ENCODE assay signal across 37 cellular contexts in genomic region chr2:54228945-54229344, GRCh38. TPM values are rescaled to one million over a fixed set of nuclear protein-coding genes. Genes with fewer than 3 reads are reported as not detected.
DNase-seq lines count a peak whose midpoint lies in the region; ATAC-seq, FAIRE-seq and TF ChIP-seq lines count a peak whose summit lies in the region.
"Had no signal": no experiment of that assay in that cellular context is flagged by ENCODE, and none has a peak within 500 bp of the region (broad histone marks: within the 10 kb centered on the region; RNA-seq: fewer than 3 reads in every experiment).

No MANE protein-coding gene starts in this region.

- FAIRE-seq in small intestine (lab: Jason Lieb, UNC): no peak
- FAIRE-seq: H1 had no signal

- intact Hi-C loops in natural killer cell (cut with micrococcal nuclease): no loop called here
- intact Hi-C loops in Right ventricle myocardium superior (cut with DNase I): no loop called here
- intact Hi-C loops in tibial artery (cut with DNase I; ENCODE audit: low total_unique reads): no loop called here
- intact Hi-C loops in upper lobe of right lung (cut with DNase I): no loop called here

- no peak for DNase-seq in natural killer cell treated with Interleukin-12 subunit alpha and Interleukin-12 subunit beta and Interleukin-15 and Interleukin-18, amount 100 ng/mL, for 72 hours (ENCODE audit: low spot score)
- no peak for DNase-seq in natural killer cell
- DNase-seq in Right ventricle myocardium superior: peak; percentile 65
- DNase-seq in omental fat pad (ENCODE audit: low spot score): peak; percentile 35
- peak; percentile 69 to 73 for DNase-seq in tibial artery
- DNase-seq in small intestine: no peak
- DNase-seq in dermis blood vessel endothelial cell: no peak
- DNase-seq in upper lobe of right lung: no peak
- DNase-seq: activated CD4-positive, alpha-beta T cell treated with anti-CD3 and anti-CD28 coated beads, Interleukin-2, amount 50 U/mL, for 4 hours; activated naive CD4-positive, alpha-beta T cell; activated T-cell treated with anti-CD3 and anti-CD28 coated beads, Interleukin-2, amount 50 U/mL, for 72 hours; AML-193; CD4-positive, alpha-beta T cell; cerebellar nuclear complex; EL; esophagus squamous epithelium; HFFc6; left lung; naive thymus-derived CD8-positive, alpha-beta T cell; NCI-H1048; NCI-H1694 treated with DMSO at 0.1 percent for 48 hours; NCI-H2171 treated with DMSO at 0.1 percent for 48 hours; NCI-H510A; stimulated activated CD8-positive, alpha-beta memory T cell treated with anti-CD3 and anti-CD28 coated beads, Interleukin-4, amount 100 ng/mL, for 48 hours had no signal

- no peaks in the 10 kb centered on the region for H3K27me3 Mint-ChIP-seq in natural killer cell treated with Interleukin-12 subunit alpha and Interleukin-12 subunit beta and Interleukin-15 and Interleukin-18, amount 100 ng/mL, for 72 hours
- no peaks in the 10 kb centered on the region for H3K27me3 Mint-ChIP-seq in natural killer cell (ENCODE audit: low read depth in 2 of 2)
- H3K27me3 Mint-ChIP-seq: CD4-positive, alpha-beta T cell; naive thymus-derived CD8-positive, alpha-beta T cell; stimulated activated naive CD8-positive, alpha-beta T cell treated with anti-CD3 and anti-CD28 coated beads, Interleukin-15, Interleukin-2, amounts not matched to agents 100 ng/mL and 50 ng/mL, for 24 hours had no signal

- H3K36me3 ChIP-seq in tibial artery (no peaks in the 10 kb centered on the region), small intestine (ENCODE audit: control insufficient read depth in 2 of 2, insufficient read depth in 2 of 2, low read length in 2 of 2) (no peaks in the 10 kb centered on the region), upper lobe of right lung (no peaks in the 10 kb centered on the region)
- H3K36me3 ChIP-seq: esophagus squamous epithelium, left lung, tibial nerve had no signal

- ATAC-seq in natural killer cell treated with Interleukin-12 subunit alpha and Interleukin-12 subunit beta and Interleukin-15 and Interleukin-18, amount 100 ng/mL, for 72 hours: no peak
- no peak for ATAC-seq in natural killer cell
- ATAC-seq in Right ventricle myocardium superior (ENCODE audit: poor library complexity): peak; percentile 46
- ATAC-seq in omental fat pad (ENCODE audit: low FRiP score): peak; percentile 51
- no peak for ATAC-seq in upper lobe of right lung
- ATAC-seq: activated CD4-positive, CD25-positive, alpha-beta regulatory T cell treated with anti-CD3 and anti-CD28 coated beads, Interleukin-2, amount 50 U/mL, for 24 hours; activated T-cell treated with anti-CD3 and anti-CD28 coated beads, Interleukin-2, amount 50 U/mL, for 72 hours; body of pancreas; left lung; naive thymus-derived CD8-positive, alpha-beta T cell had no signal

- peaks cover 0 to 12% of the 10 kb centered on the region in 2 donors for H3K4me1 Mint-ChIP-seq in natural killer cell treated with Interleukin-12 subunit alpha and Interleukin-12 subunit beta and Interleukin-15 and Interleukin-18, amount 100 ng/mL, for 72 hours (ENCODE audit: low read depth in 2 of 2)
- H3K4me1 Mint-ChIP-seq in natural killer cell: no peaks in the 10 kb centered on the region
- H3K4me1 Mint-ChIP-seq: naive thymus-derived CD8-positive, alpha-beta T cell had no signal

- peak overlapping the region; percentile 1 to 35 for H3K27ac ChIP-seq in tibial artery
- H3K27ac ChIP-seq in small intestine (ENCODE audit: low read depth in 1 of 2, low read length in 1 of 2): no peak overlapping the region
- no peak overlapping the region for H3K27ac ChIP-seq in upper lobe of right lung
- H3K27ac ChIP-seq: body of pancreas, esophagus squamous epithelium, left lung, RWPE1, SK-N-MC had no signal

- WGBS in small intestine, 3 donors: 89 to 90% (median 89%) methylated on average over 2 of the region's 2 CpGs

- H3K9me3 ChIP-seq in tibial artery: no peaks in the 10 kb centered on the region
- no peaks in the 10 kb centered on the region for H3K9me3 ChIP-seq in small intestine (ENCODE audit: control insufficient read depth, low read depth)
- no peaks in the 10 kb centered on the region for H3K9me3 ChIP-seq in upper lobe of right lung
- H3K9me3 ChIP-seq: body of pancreas, esophagus squamous epithelium, tibial nerve had no signal

- no peaks in the 10 kb centered on the region for H3K36me3 Mint-ChIP-seq in natural killer cell treated with Interleukin-12 subunit alpha and Interleukin-12 subunit beta and Interleukin-15 and Interleukin-18, amount 100 ng/mL, for 72 hours
- H3K36me3 Mint-ChIP-seq in natural killer cell: no peaks in the 10 kb centered on the region

- H3K9me3 Mint-ChIP-seq in natural killer cell treated with Interleukin-12 subunit alpha and Interleukin-12 subunit beta and Interleukin-15 and Interleukin-18, amount 100 ng/mL, for 72 hours: peaks cover 3% of the 10 kb centered on the region
- H3K9me3 Mint-ChIP-seq in natural killer cell: no peaks in the 10 kb centered on the region
- H3K9me3 Mint-ChIP-seq: CD4-positive, alpha-beta T cell had no signal

- H3K4me1 ChIP-seq in tibial artery (peaks cover 0 to 14% (median 3%) of the 10 kb centered on the region in 4 donors), small intestine (ENCODE audit: control insufficient read depth in 2 of 2, insufficient read depth in 1 of 2, low read depth in 1 of 2, low read length in 1 of 2) (no peaks in the 10 kb centered on the region), upper lobe of right lung (no peaks in the 10 kb centered on the region)
- H3K4me1 ChIP-seq: body of pancreas, esophagus squamous epithelium, left lung had no signal

- peak overlapping the region in 1 of 2 donors; percentile 20 for H3K27ac Mint-ChIP-seq in natural killer cell treated with Interleukin-12 subunit alpha and Interleukin-12 subunit beta and Interleukin-15 and Interleukin-18, amount 100 ng/mL, for 72 hours
- no peak overlapping the region for H3K27ac Mint-ChIP-seq in natural killer cell
- H3K27ac Mint-ChIP-seq: activated T-cell treated with anti-CD3 and anti-CD28 coated beads, Interleukin-2, amount 50 U/mL, for 72 hours; CD4-positive, alpha-beta T cell; HFFc6; naive thymus-derived CD8-positive, alpha-beta T cell; stimulated activated naive CD8-positive, alpha-beta T cell treated with anti-CD3 and anti-CD28 coated beads, Interleukin-15, Interleukin-2, amounts not matched to agents 100 ng/mL and 50 ng/mL, for 24 hours; T-helper 1 cell treated with Interleukin-12 subunit alpha and Interleukin-12 subunit beta and Interleukin-4 antibody, amounts not matched to agents 30 μg/mL and 1 μg/mL, for 36 hours had no signal

- TF ChIP-seq CTCF in natural killer cell (IDR thresholded peaks at IDR 0.05) (no peak), omental fat pad (IDR thresholded peaks at IDR 0.05) (no peak), tibial artery (IDR thresholded peaks at IDR 0.05) (no peak), upper lobe of right lung (IDR thresholded peaks at IDR 0.05) (no peak)

- peak overlapping the region; percentile 47 for H3K4me3 Mint-ChIP-seq in natural killer cell treated with Interleukin-12 subunit alpha and Interleukin-12 subunit beta and Interleukin-15 and Interleukin-18, amount 100 ng/mL, for 72 hours
- H3K4me3 Mint-ChIP-seq in natural killer cell: no peak overlapping the region
- H3K4me3 Mint-ChIP-seq: activated T-cell treated with anti-CD3 and anti-CD28 coated beads, Interleukin-2, amount 50 U/mL, for 72 hours; CD4-positive, alpha-beta T cell; HFFc6; naive thymus-derived CD8-positive, alpha-beta T cell; stimulated activated naive CD8-positive, alpha-beta T cell treated with anti-CD3 and anti-CD28 coated beads, Interleukin-15, Interleukin-2, amounts not matched to agents 100 ng/mL and 50 ng/mL, for 24 hours; T-helper 1 cell treated with Interleukin-12 subunit alpha and Interleukin-12 subunit beta and Interleukin-4 antibody, amounts not matched to agents 30 μg/mL and 1 μg/mL, for 36 hours had no signal

- H3K27me3 ChIP-seq in tibial artery: no peaks in the 10 kb centered on the region
- H3K27me3 ChIP-seq in small intestine (ENCODE audit: control insufficient read depth in 2 of 2, insufficient read depth in 2 of 2, low read length in 2 of 2): no peaks in the 10 kb centered on the region
- H3K27me3 ChIP-seq in upper lobe of right lung: no peaks in the 10 kb centered on the region
- H3K27me3 ChIP-seq: body of pancreas, esophagus squamous epithelium, left lung, tibial nerve had no signal

- H3K4me3 ChIP-seq in tibial artery: no peak overlapping the region
- no peak overlapping the region for H3K4me3 ChIP-seq in small intestine (ENCODE audit: low read depth in 1 of 2, low read length in 2 of 2)
- no peak overlapping the region for H3K4me3 ChIP-seq in upper lobe of right lung
- H3K4me3 ChIP-seq: body of pancreas, esophagus squamous epithelium, left lung, SK-N-MC, tibial nerve had no signal

RNA-seq across cellular contexts. Expression of gene TSPYL6, which starts 27.1 kb away (rescaled TPM):
- total RNA-seq in natural killer cell treated with Interleukin-12 subunit alpha and Interleukin-12 subunit beta and Interleukin-15 and Interleukin-18, amount 100 ng/mL, for 72 hours: not detected
- total RNA-seq in natural killer cell (not detected), Right ventricle myocardium superior (not detected), omental fat pad (under 1 TPM in 1 of 4 donors, not detected in 3; 0.32 TPM), dermis blood vessel endothelial cell (not detected in 2 replicates), upper lobe of right lung (not detected)
- not detected for polyA plus RNA-seq in small intestine
- total RNA-seq: A673; activated T-cell treated with anti-CD3 and anti-CD28 coated beads, Interleukin-2, amount 50 U/mL, for 72 hours; body of pancreas; CD4-positive, alpha-beta T cell; esophagus squamous epithelium; H1; HFFc6; HT-29; left lung; naive thymus-derived CD8-positive, alpha-beta T cell; osteocyte; renal cortical epithelial cell had no signal
- polyA plus RNA-seq: adipose tissue; H1; naive thymus-derived CD8-positive, alpha-beta T cell had no signal

Comparison
In these comparisons a context has a peak if more than half of its experiments do, and no peak if none do; other contexts are left out.
1. ATAC-seq: peak in Right ventricle myocardium superior (single experiment) and omental fat pad (single experiment); none in natural killer cell treated with Interleukin-12 subunit alpha and Interleukin-12 subunit beta and Interleukin-15 and Interleukin-18, amount 100 ng/mL, for 72 hours (0 of 2), natural killer cell (0 of 3) and upper lobe of right lung (single experiment).
2. DNase-seq: peak in Right ventricle myocardium superior (single experiment), omental fat pad (single experiment) and tibial artery (2 of 2); none in natural killer cell treated with Interleukin-12 subunit alpha and Interleukin-12 subunit beta and Interleukin-15 and Interleukin-18, amount 100 ng/mL, for 72 hours (single experiment), natural killer cell (single experiment), small intestine (single experiment), dermis blood vessel endothelial cell (single experiment) and upper lobe of right lung (single experiment).
3. H3K27ac ChIP-seq: peak in tibial artery (2 of 2); none in small intestine (0 of 2) and upper lobe of right lung (single experiment).